Comparison of ENCODE assay signal across 1 cellular context in the genomic region with DNA sequence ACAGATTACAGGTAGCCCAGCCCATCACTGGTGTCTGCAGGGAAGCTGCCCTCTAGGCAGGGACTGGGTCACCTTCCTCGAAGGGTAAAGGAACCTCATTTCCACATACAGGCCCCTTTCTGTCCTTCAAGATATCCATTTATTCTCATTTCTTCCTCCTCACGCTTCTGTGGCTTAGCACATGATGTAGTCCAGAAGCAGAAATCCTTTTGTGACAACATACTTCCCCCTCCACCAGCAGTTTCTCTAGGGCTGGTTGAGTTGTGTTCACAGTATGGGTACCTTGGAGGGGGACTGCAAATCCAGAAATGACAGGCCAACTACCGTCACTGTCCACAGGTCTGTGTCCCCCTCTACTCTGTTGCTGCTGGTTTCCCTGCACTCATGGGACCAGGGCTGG.
TF ChIP-seq lines count a peak whose summit lies in the region.

No MANE protein-coding gene starts in this region.

TF ChIP-seq in IMR-90, 13 proteins besides CTCF, POLR2A, EP300 and RAD21 (continued from another document):
- TF ChIP-seq CHD1 (IDR thresholded peaks at IDR 0.05; ENCODE audit: low read depth, low read length) = no peak
